2 cellular contexts compared by ENCODE assay signal in the genomic region with DNA sequence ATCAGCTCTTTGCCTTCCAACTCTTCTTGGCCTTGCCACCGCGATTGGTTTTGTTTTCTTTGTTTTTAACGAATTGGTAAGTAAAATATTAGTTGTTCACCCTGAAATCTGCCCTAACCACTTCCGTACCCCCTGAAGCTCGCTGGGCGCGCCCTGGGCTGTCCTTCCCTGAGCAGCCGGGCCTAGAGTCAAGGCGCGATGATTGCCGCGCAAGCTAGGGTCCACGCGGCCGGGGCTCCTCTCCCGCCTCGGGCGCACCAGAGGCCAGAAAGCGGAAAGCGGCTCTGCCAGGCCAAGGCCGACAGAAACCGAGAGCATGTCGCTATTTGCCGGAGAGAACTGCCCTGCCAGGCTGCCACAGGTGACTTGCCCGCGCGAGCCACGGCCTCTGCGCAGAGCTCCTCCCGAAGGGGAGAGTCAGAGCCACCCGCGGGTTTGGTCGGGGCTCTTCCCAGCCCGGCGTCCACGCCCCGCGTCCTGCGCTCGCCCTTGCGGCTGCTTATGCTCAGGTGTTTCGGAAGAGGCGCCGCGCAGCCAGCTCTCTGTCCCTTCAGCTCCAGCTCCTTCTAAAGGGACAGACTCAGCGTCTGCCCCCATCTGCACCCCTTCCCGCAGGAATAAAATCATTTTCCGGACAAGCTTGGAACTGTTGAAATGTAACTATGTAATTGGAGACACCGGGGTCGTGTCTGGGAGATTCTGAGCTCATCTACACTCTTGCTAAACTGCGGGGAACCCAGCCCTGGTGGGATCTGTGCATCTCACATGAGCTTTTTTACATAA.
TF ChIP-seq lines count a peak whose summit lies in the region.

No MANE protein-coding gene starts in this region.

TF ChIP-seq in SK-N-SH, 30 proteins besides CTCF, POLR2A, EP300 and RAD21 (continued from another document):
- TF ChIP-seq REST (IDR thresholded peaks at IDR 0.05; ENCODE audit: low read depth, low read length) (no peak), GATA2 (CRISPR knock-in tag; IDR thresholded peaks at IDR 0.05) (no peak), ELF1 (IDR thresholded peaks at IDR 0.05) (no peak), JUND (IDR thresholded peaks at IDR 0.05) (no peak), CHD2 (IDR thresholded peaks at IDR 0.05; ENCODE audit: low read length, partially characterized antibody) (no peak), FOXJ3 (CRISPR knock-in tag; IDR thresholded peaks at IDR 0.05) (no peak), FOSL2 (IDR thresholded peaks at IDR 0.05; ENCODE audit: borderline replicate concordance, low read depth) (no peak), GABPA (IDR thresholded peaks at IDR 0.05; ENCODE audit: low read depth) (no peak), TEAD4 (IDR thresholded peaks at IDR 0.05; ENCODE audit: borderline replicate concordance, insufficient read depth) (no peak), RFX5 (IDR thresholded peaks at IDR 0.05; ENCODE audit: low read length) (no peak), POLR2AphosphoS5 (IDR thresholded peaks at IDR 0.05; ENCODE audit: low read depth, low read length) (no peak), SMC3 (IDR thresholded peaks at IDR 0.05; ENCODE audit: low read depth, low read length) (no peak), TCF12 (IDR thresholded peaks at IDR 0.05) (no peak), EZH2phosphoT487 (IDR thresholded peaks at IDR 0.05; ENCODE audit: borderline replicate concordance, low read depth) (no peak)
- TF ChIP-seq, protein P1, sequence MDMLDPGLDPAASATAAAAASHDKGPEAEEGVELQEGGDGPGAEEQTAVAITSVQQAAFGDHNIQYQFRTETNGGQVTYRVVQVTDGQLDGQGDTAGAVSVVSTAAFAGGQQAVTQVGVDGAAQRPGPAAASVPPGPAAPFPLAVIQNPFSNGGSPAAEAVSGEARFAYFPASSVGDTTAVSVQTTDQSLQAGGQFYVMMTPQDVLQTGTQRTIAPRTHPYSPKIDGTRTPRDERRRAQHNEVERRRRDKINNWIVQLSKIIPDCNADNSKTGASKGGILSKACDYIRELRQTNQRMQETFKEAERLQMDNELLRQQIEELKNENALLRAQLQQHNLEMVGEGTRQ (IDR thresholded peaks at IDR 0.05; ENCODE audit: borderline replicate concordance, low read depth, low read length) = no peak
- TF ChIP-seq, protein P2, sequence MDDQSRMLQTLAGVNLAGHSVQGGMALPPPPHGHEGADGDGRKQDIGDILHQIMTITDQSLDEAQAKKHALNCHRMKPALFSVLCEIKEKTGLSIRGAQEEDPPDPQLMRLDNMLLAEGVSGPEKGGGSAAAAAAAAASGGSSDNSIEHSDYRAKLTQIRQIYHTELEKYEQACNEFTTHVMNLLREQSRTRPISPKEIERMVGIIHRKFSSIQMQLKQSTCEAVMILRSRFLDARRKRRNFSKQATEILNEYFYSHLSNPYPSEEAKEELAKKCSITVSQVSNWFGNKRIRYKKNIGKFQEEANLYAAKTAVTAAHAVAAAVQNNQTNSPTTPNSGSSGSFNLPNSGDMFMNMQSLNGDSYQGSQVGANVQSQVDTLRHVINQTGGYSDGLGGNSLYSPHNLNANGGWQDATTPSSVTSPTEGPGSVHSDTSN (IDR thresholded peaks at IDR 0.05) = no peak
- TF ChIP-seq, protein P3, sequence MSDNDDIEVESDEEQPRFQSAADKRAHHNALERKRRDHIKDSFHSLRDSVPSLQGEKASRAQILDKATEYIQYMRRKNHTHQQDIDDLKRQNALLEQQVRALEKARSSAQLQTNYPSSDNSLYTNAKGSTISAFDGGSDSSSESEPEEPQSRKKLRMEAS (IDR thresholded peaks at IDR 0.05; ENCODE audit: low read depth) = no peak

TF ChIP-seq in SK-N-SH treated with all-trans-retinoic acid at 6 μM for 48 hours, 23 proteins besides CTCF, POLR2A, EP300 and RAD21 (continued from another document):
- no peak for TF ChIP-seq ZNF70 (CRISPR knock-in tag; IDR thresholded peaks at IDR 0.05)
- no peak for TF ChIP-seq BACH2 (CRISPR knock-in tag; IDR thresholded peaks at IDR 0.05; ENCODE audit: borderline replicate concordance)
- no peak for TF ChIP-seq ARNTL (CRISPR knock-in tag; IDR thresholded peaks at IDR 0.05; ENCODE audit: borderline replicate concordance, low read depth)
- no peak for TF ChIP-seq POU6F1 (CRISPR knock-in tag; IDR thresholded peaks at IDR 0.05; ENCODE audit: borderline replicate concordance, low read depth)
- no peak for TF ChIP-seq SNAI2 (CRISPR knock-in tag; IDR thresholded peaks at IDR 0.05)
- no peak for TF ChIP-seq ZFP30 (CRISPR knock-in tag; IDR thresholded peaks at IDR 0.05)
- no peak for TF ChIP-seq ESRRG (CRISPR knock-in tag; IDR thresholded peaks at IDR 0.05)
